In the genomic region with DNA sequence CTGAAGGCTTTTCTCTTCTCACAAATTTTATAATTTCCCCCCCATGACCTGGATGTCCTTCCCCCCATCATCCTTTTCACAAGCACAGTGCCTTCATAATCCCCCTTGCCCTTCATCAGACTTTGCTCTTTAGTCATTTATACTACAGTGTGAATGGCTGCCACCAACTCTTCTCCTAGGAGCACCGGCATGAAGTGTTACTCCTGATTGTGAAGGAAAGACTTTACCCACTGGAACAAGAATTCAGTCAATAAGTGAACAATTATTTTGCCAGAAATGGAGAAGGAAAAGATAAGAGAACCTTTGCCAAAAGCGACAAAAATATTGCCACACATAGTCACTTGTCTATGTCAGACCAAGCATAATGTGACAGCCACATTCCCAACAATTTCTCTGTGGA, we compare ENCODE assay signal across 7 cellular contexts. TPM values are rescaled to one million over a fixed set of nuclear protein-coding genes. Genes with fewer than 3 reads are reported as not detected.
"Had no signal": no experiment of that assay in that cellular context is flagged by ENCODE, and none has a peak within 500 bp of the region (broad histone marks: within the 10 kb centered on the region; RNA-seq: fewer than 3 reads in every experiment).

No MANE protein-coding gene starts in this region.

- ATAC-seq: GM23338 had no signal

- H3K4me2 ChIP-seq: GM23338 had no signal

- H2AFZ ChIP-seq: GM23338 had no signal

- H3K4me3 ChIP-seq: GM23338 had no signal

- DNase-seq: HCEC 1CT, KBM-7 had no signal

- H3K27ac ChIP-seq: HL-60 had no signal

RNA-seq across cellular contexts. Expression of a gene that starts 5.0 kb away (rescaled TPM):
- total RNA-seq: GM23338, H1, H9, HT1080 had no signal

RNA-seq across cellular contexts. Expression of a gene that starts 18.4 kb away (rescaled TPM):
- total RNA-seq: H9, HT1080 had no signal

RNA-seq across cellular contexts. Expression of a gene that starts 38.2 kb away (rescaled TPM):
- total RNA-seq: GM23338, H1, H9, HT1080 had no signal
